19 cellular contexts compared by ENCODE assay signal in the genomic region with DNA sequence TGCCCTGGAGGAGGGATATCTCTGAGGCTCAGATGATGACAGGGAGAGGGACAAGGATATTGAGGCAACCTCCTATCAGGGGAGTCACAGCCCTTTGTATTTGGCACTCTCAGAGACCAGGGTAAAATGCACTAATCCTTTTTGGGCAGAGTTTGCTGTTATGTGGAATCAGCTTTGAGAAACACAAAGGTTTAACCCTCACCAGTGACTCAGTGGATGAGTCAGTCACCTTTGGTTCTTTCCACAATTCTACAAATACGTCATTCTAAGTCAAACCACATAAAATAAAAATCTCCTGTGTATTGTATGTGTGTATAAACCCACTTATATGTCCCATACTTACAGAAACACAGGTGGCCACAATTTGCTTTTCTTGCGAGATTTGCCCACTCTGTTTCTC. TPM values are rescaled to one million over a fixed set of nuclear protein-coding genes. Genes with fewer than 3 reads are reported as not detected.
DNase-seq lines count a peak whose midpoint lies in the region; ATAC-seq and TF ChIP-seq lines count a peak whose summit lies in the region.
"Had no signal": no experiment of that assay in that cellular context is flagged by ENCODE, and none has a peak within 500 bp of the region (broad histone marks: within the 10 kb centered on the region; RNA-seq: fewer than 3 reads in every experiment).

No MANE protein-coding gene starts in this region.

- no peaks in the 10 kb centered on the region for H3K9me3 ChIP-seq in adipocyte (ENCODE audit: control insufficient read depth, low read length)
- H3K9me3 ChIP-seq: HAP-1, uterus had no signal

- DNase-seq in AG10803 (ENCODE audit: low read depth) (peak; percentile 43), HK-2 (ENCODE audit: unreplicated experiment) (peak; percentile 2), adipocyte (ENCODE audit: low read depth) (peak; percentile 32), foreskin fibroblast (peak; percentile 70 to 88), T-helper 2 cell (no peak)
- no peak for DNase-seq in activated CD4-positive, alpha-beta memory T cell treated with anti-CD3 and anti-CD28 coated beads, Interleukin-2, amount 10 ng/mL, durations not matched to agents 7 days and 5 days
- no peak for DNase-seq in activated naive CD4-positive, alpha-beta T cell treated with anti-CD3 and anti-CD28 coated beads, Interleukin-2, amount 50 U/mL, for 16 hours
- DNase-seq: activated CD4-positive, alpha-beta T cell treated with anti-CD3 and anti-CD28 coated beads, Interleukin-2, amount 10 ng/mL, durations not matched to agents 7 days and 5 days; aorta; effector memory CD8-positive, alpha-beta T cell; left colon; MV-4-11; NCI-H345; stimulated activated CD4-positive, alpha-beta T cell treated with anti-CD3 and anti-CD28 coated beads, Interleukin-4, amount 100 ng/mL, for 1 hour; uterus had no signal

- H3K36me3 Mint-ChIP-seq in activated CD4-positive, alpha-beta memory T cell treated with anti-CD3 and anti-CD28 coated beads, Interleukin-2, amount 10 ng/mL, durations not matched to agents 7 days and 5 days (ENCODE audit: low read depth): no peaks in the 10 kb centered on the region
- H3K36me3 Mint-ChIP-seq: stimulated activated effector memory CD8-positive, alpha-beta T cell treated with anti-CD3 and anti-CD28 coated beads, Interleukin-12 subunit alpha, Interleukin-12 subunit beta, amount 100 ng/mL, for 72 hours had no signal

- H3K27ac Mint-ChIP-seq in activated CD4-positive, alpha-beta memory T cell treated with anti-CD3 and anti-CD28 coated beads, Interleukin-2, amount 10 ng/mL, durations not matched to agents 7 days and 5 days: no peak overlapping the region
- H3K27ac Mint-ChIP-seq: activated CD4-positive, alpha-beta T cell treated with anti-CD3 and anti-CD28 coated beads, Interleukin-2, amount 10 ng/mL, durations not matched to agents 7 days and 5 days; effector memory CD8-positive, alpha-beta T cell; stimulated activated effector memory CD8-positive, alpha-beta T cell treated with anti-CD3 and anti-CD28 coated beads, Interleukin-12 subunit alpha, Interleukin-12 subunit beta, amount 100 ng/mL, for 72 hours had no signal

- H3K4me3 ChIP-seq in AG10803 (ENCODE audit: low read length) (no peak overlapping the region), adipocyte (ENCODE audit: low read length) (no peak overlapping the region), foreskin fibroblast (ENCODE audit: low read depth in 1 of 2, low read length in 2 of 2) (no peak overlapping the region)
- H3K4me3 ChIP-seq: HAP-1, uterus had no signal

- peaks cover 3% of the 10 kb centered on the region for H3K27me3 Mint-ChIP-seq in activated CD4-positive, alpha-beta memory T cell treated with anti-CD3 and anti-CD28 coated beads, Interleukin-2, amount 10 ng/mL, durations not matched to agents 7 days and 5 days
- H3K27me3 Mint-ChIP-seq: effector memory CD8-positive, alpha-beta T cell had no signal

- H3K4me1 ChIP-seq in adipocyte (ENCODE audit: control insufficient read depth, insufficient read depth, low read length): peaks cover 21% of the 10 kb centered on the region
- H3K4me1 ChIP-seq: HAP-1, uterus had no signal

- POLR2A ChIA-PET in activated CD4-positive, alpha-beta memory T cell treated with anti-CD3 and anti-CD28 coated beads, Interleukin-2, amount 10 ng/mL, durations not matched to agents 7 days and 5 days (lab: Charles Lee): no interaction called here

- no peak for TF ChIP-seq CTCF in AG10803 (conservative IDR thresholded peaks at IDR 0.05; ENCODE audit: low read length)
- no peak for TF ChIP-seq CTCF in foreskin fibroblast (IDR thresholded peaks at IDR 0.05; ENCODE audit: low read depth, low read length)

- H3K9ac ChIP-seq in adipocyte (ENCODE audit: low read length): no peak overlapping the region

- no peaks in the 10 kb centered on the region for H3K36me3 ChIP-seq in adipocyte (ENCODE audit: control insufficient read depth, insufficient read depth, low read length, severe bottlenecking)
- H3K36me3 ChIP-seq: HAP-1, uterus had no signal

- no peak overlapping the region for H3K4me3 Mint-ChIP-seq in activated CD4-positive, alpha-beta memory T cell treated with anti-CD3 and anti-CD28 coated beads, Interleukin-2, amount 10 ng/mL, durations not matched to agents 7 days and 5 days
- H3K4me3 Mint-ChIP-seq: activated CD4-positive, alpha-beta T cell treated with anti-CD3 and anti-CD28 coated beads, Interleukin-2, amount 10 ng/mL, durations not matched to agents 7 days and 5 days; effector memory CD8-positive, alpha-beta T cell; stimulated activated effector memory CD8-positive, alpha-beta T cell treated with anti-CD3 and anti-CD28 coated beads, Interleukin-12 subunit alpha, Interleukin-12 subunit beta, amount 100 ng/mL, for 72 hours had no signal

- H3K9me3 Mint-ChIP-seq in activated CD4-positive, alpha-beta memory T cell treated with anti-CD3 and anti-CD28 coated beads, Interleukin-2, amount 10 ng/mL, durations not matched to agents 7 days and 5 days: peaks cover 2% of the 10 kb centered on the region
- H3K9me3 Mint-ChIP-seq: activated CD4-positive, alpha-beta T cell treated with anti-CD3 and anti-CD28 coated beads, Interleukin-2, amount 10 ng/mL, durations not matched to agents 7 days and 5 days had no signal

- H3K4me1 Mint-ChIP-seq in activated CD4-positive, alpha-beta memory T cell treated with anti-CD3 and anti-CD28 coated beads, Interleukin-2, amount 10 ng/mL, durations not matched to agents 7 days and 5 days: no peaks in the 10 kb centered on the region
- H3K4me1 Mint-ChIP-seq: activated CD4-positive, alpha-beta T cell treated with anti-CD3 and anti-CD28 coated beads, Interleukin-2, amount 10 ng/mL, durations not matched to agents 7 days and 5 days; stimulated activated effector memory CD8-positive, alpha-beta T cell treated with anti-CD3 and anti-CD28 coated beads, Interleukin-12 subunit alpha, Interleukin-12 subunit beta, amount 100 ng/mL, for 72 hours had no signal

- no peak for ATAC-seq in HG02885 (IDR thresholded peaks at IDR 0.05; ENCODE audit: poor library complexity, unreplicated experiment)
- ATAC-seq: effector memory CD8-positive, alpha-beta T cell; left colon; stimulated activated effector memory CD8-positive, alpha-beta T cell treated with anti-CD3 and anti-CD28 coated beads, Interleukin-12 subunit alpha, Interleukin-12 subunit beta, amount 100 ng/mL, for 72 hours had no signal

- CTCF ChIA-PET in activated CD4-positive, alpha-beta memory T cell treated with anti-CD3 and anti-CD28 coated beads, Interleukin-2, amount 10 ng/mL, durations not matched to agents 7 days and 5 days (lab: Charles Lee): no interaction called here

- H3K27me3 ChIP-seq in adipocyte (replicated peaks; ENCODE audit: control insufficient read depth, insufficient read depth, low read length): no peaks in the 10 kb centered on the region
- H3K27me3 ChIP-seq: uterus had no signal

RNA-seq across cellular contexts. Expression of gene LSAMP, which starts 5.1 kb away (rescaled TPM):
- total RNA-seq in activated CD4-positive, alpha-beta memory T cell treated with anti-CD3 and anti-CD28 coated beads, Interleukin-2, amount 10 ng/mL, durations not matched to agents 7 days and 5 days: not detected
- total RNA-seq: activated CD4-positive, alpha-beta T cell treated with anti-CD3 and anti-CD28 coated beads, Interleukin-2, amount 10 ng/mL, durations not matched to agents 7 days and 5 days; T-helper 1 cell treated with Interleukin-12 subunit alpha and Interleukin-12 subunit beta and Interleukin-4 antibody, amounts not matched to agents 30 ng/mL and 1 ng/mL, for 36 hours had no signal

Comparison
In these comparisons a context has a peak if more than half of its experiments do, and no peak if none do; other contexts are left out.
1. DNase-seq: peak in AG10803 (single experiment), HK-2 (single experiment), adipocyte (single experiment) and foreskin fibroblast (2 of 2); none in activated CD4-positive, alpha-beta memory T cell treated with anti-CD3 and anti-CD28 coated beads, Interleukin-2, amount 10 ng/mL, durations not matched to agents 7 days and 5 days (single experiment), activated naive CD4-positive, alpha-beta T cell treated with anti-CD3 and anti-CD28 coated beads, Interleukin-2, amount 50 U/mL, for 16 hours (single experiment) and T-helper 2 cell (0 of 5).